16 cellular contexts compared by ENCODE assay signal in the genomic region with DNA sequence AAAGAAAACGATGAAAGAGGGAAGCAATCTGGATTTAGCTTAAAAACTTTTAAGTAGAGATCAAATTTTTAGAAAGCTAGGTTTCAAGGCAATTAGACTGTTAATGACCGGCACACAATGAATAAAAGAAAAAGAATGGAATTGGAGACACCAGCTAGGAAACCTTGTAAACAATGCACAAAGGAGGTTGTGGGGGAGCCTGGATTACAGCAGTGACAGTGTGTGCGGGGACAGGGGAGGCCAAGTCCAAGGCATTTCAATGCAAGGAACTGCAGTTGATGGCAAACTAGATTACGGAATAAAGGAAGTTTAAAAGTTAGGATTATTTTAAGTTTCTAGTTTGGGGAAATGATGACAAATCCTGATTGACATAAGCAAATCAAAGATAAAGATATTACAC.
A peak's percentile ranks its signal among the peaks of the same experiment; 100 is the strongest.
DNase-seq lines count a peak whose midpoint lies in the region; ATAC-seq and TF ChIP-seq lines count a peak whose summit lies in the region.
"Had no signal": no experiment of that assay in that cellular context is flagged by ENCODE, and none has a peak within 500 bp of the region (broad histone marks: within the 10 kb centered on the region; RNA-seq: fewer than 3 reads in every experiment).

No MANE protein-coding gene starts in this region.

- intact Hi-C loops in dendritic cell treated with granulocyte-macrophage colony-stimulating factor and Interleukin-4, amounts not matched to agents 40 ng/mL and 50 ng/mL, for 4 days (cut with micrococcal nuclease), result no loop called here
- intact Hi-C loops in CD14-positive monocyte (cut with micrococcal nuclease), result no loop called here

- no peaks in the 10 kb centered on the region for H3K9me3 Mint-ChIP-seq in dendritic cell treated with granulocyte-macrophage colony-stimulating factor and Interleukin-4, amounts not matched to agents 40 ng/mL and 50 ng/mL, for 4 days
- peaks cover 0 to 3% (median 0%) of the 10 kb centered on the region in 7 donors for H3K9me3 Mint-ChIP-seq in CD14-positive monocyte
- H3K9me3 Mint-ChIP-seq: CD4-positive, alpha-beta memory T cell had no signal

- H3K27me3 Mint-ChIP-seq in dendritic cell treated with granulocyte-macrophage colony-stimulating factor and Interleukin-4, amounts not matched to agents 40 ng/mL and 50 ng/mL, for 4 days, result no peaks in the 10 kb centered on the region
- H3K27me3 Mint-ChIP-seq in CD14-positive monocyte (ENCODE audit: low read depth in 3 of 3), result peaks cover 0 to 1% (median under 1%) of the 10 kb centered on the region in 3 donors
- H3K27me3 Mint-ChIP-seq: CD4-positive, alpha-beta memory T cell had no signal

- TF ChIP-seq CTCF in CD14-positive monocyte (IDR thresholded peaks at IDR 0.05), result no peak

- DNase-seq in amygdala (lab: John Stamatoyannopoulos, UW) (peak in 34 of 56 donors; percentile 10 to 78 (median 44)), medulla oblongata (ENCODE audit: extremely low spot score) (peak; percentile 90), substantia nigra (lab: John Stamatoyannopoulos, UW) (peak in 32 of 49 donors; percentile 18 to 81 (median 50)), CD14-positive monocyte (ENCODE audit: low spot score) (no peak)
- no peak for DNase-seq in activated CD4-positive, alpha-beta T cell treated with anti-CD3 and anti-CD28 coated beads, Interleukin-2, amount 50 U/mL, for 4 hours
- DNase-seq: ACHN; BE2C; CD4-positive, alpha-beta memory T cell; KG1; MG63; NCI-H1092; NCI-H2107; NCI-H526 treated with DMSO at 0.1 percent for 48 hours; SHP77 treated with DMSO at 0.1 percent for 48 hours had no signal

- no peak overlapping the region for H3K4me3 Mint-ChIP-seq in dendritic cell treated with granulocyte-macrophage colony-stimulating factor and Interleukin-4, amounts not matched to agents 40 ng/mL and 50 ng/mL, for 4 days
- H3K4me3 Mint-ChIP-seq in CD14-positive monocyte, result no peak overlapping the region
- H3K4me3 Mint-ChIP-seq: CD4-positive, alpha-beta memory T cell had no signal

- H3K36me3 Mint-ChIP-seq in dendritic cell treated with granulocyte-macrophage colony-stimulating factor and Interleukin-4, amounts not matched to agents 40 ng/mL and 50 ng/mL, for 4 days (ENCODE audit: low read depth), result no peaks in the 10 kb centered on the region
- H3K36me3 Mint-ChIP-seq in CD14-positive monocyte, result peaks cover 2 to 3% of the 10 kb centered on the region in 2 donors

- no peak for ATAC-seq in GM18511 (IDR thresholded peaks at IDR 0.05; ENCODE audit: unreplicated experiment)

- H3K4me1 Mint-ChIP-seq in dendritic cell treated with granulocyte-macrophage colony-stimulating factor and Interleukin-4, amounts not matched to agents 40 ng/mL and 50 ng/mL, for 4 days (ENCODE audit: low read depth), result peaks cover 38% of the 10 kb centered on the region
- peaks cover 18% of the 10 kb centered on the region for H3K4me1 Mint-ChIP-seq in CD14-positive monocyte

- H3K27ac Mint-ChIP-seq in dendritic cell treated with granulocyte-macrophage colony-stimulating factor and Interleukin-4, amounts not matched to agents 40 ng/mL and 50 ng/mL, for 4 days, result peak overlapping the region; percentile 78
- H3K27ac Mint-ChIP-seq in CD14-positive monocyte, result peak overlapping the region in 1 of 7 donors; percentile 50

- H3K27ac ChIP-seq in substantia nigra (ENCODE audit: low read depth, low read length, poor library complexity, severe bottlenecking), result peak overlapping the region; percentile 97

Comparison
In these comparisons a context has a peak if more than half of its experiments do, and no peak if none do; other contexts are left out.
1. DNase-seq: peak in amygdala (34 of 56), medulla oblongata (single experiment) and substantia nigra (32 of 49); none in activated CD4-positive, alpha-beta T cell treated with anti-CD3 and anti-CD28 coated beads, Interleukin-2, amount 50 U/mL, for 4 hours (0 of 2) and CD14-positive monocyte (single experiment).